1 cellular context compared by ENCODE assay signal in the genomic region with DNA sequence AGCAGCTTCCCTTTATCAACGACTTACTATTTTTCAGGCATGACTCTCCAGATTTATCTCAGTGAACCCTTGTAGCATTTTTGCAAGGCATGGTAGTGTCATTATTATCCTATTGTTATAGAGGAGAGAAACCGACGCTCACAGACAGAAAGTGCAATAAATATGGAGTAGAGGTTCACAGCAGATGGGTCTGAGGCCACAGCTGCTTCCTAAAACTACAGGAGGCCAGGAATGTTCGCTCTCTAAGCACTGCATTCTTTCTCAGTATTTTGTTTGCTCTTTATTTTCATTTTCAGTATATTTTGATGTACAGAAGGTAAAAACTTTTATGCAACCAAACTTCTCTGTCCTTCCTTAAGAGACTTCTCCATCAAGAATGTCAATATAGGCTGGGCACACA.
TF ChIP-seq lines count a peak whose summit lies in the region.

No MANE protein-coding gene starts in this region.

TF ChIP-seq in GM23338, 12 proteins besides CTCF, POLR2A, EP300 and RAD21:
- no peak for TF ChIP-seq EZH2 (IDR thresholded peaks at IDR 0.05; ENCODE audit: low read depth, unreplicated experiment)
TF ChIP-seq in GM23338: peak in this region for 0.
